8 cellular contexts compared by ENCODE assay signal in the genomic region with DNA sequence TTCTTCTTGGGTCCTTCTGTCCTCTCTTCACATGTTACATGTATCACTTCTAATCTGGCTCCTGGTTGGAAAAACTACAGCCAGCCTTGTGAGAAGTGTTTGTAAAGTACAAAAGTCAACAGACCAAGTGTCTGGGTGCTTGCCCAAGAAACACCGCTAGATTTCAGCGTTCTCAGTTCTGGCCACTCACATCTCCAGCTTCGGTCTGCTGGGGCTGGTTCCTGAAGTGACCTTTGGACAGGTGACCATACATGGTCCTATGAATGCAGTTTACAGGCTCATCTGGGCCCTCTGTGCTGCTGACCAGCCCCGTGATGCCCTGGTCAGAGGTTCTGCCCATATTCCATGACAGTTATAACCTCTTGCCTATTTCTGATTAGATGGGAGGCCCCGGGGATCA. TPM values are rescaled to one million over a fixed set of nuclear protein-coding genes. Genes with fewer than 3 reads are reported as not detected.
A peak's percentile ranks its signal among the peaks of the same experiment; 100 is the strongest.
DNase-seq lines count a peak whose midpoint lies in the region; ATAC-seq and TF ChIP-seq lines count a peak whose summit lies in the region.

No MANE protein-coding gene starts in this region.

- no peak overlapping the region for H3K4me2 ChIP-seq in mesenchymal stem cell (ENCODE audit: low read length, poor library complexity, severe bottlenecking)

- H4K91ac ChIP-seq in mesenchymal stem cell (ENCODE audit: low read length): no peak overlapping the region

- H3K4ac ChIP-seq in mesenchymal stem cell (ENCODE audit: low read depth in 1 of 2, low read length in 2 of 2): peak overlapping the region in 1 of 2 experiments; percentile 59

- 98% methylated on average over 5 of the region's 5 CpGs for WGBS in mesenchymal stem cell

- H2BK120ac ChIP-seq in mesenchymal stem cell (ENCODE audit: low read depth, low read length): no peak overlapping the region

- CTCF ChIA-PET in activated naive CD4-positive, alpha-beta T cell treated with anti-CD3 and anti-CD28 coated beads, Interleukin-2, amount 10 ng/mL, durations not matched to agents 7 days and 5 days (lab: Charles Lee): no interaction called here

- H3K9ac ChIP-seq in mesenchymal stem cell (ENCODE audit: low read length): no peak overlapping the region

- H3K27me3 ChIP-seq in mesenchymal stem cell (ENCODE audit: control insufficient read depth in 1 of 2, insufficient read depth in 1 of 2, low read length in 2 of 2) (no peaks in the 10 kb centered on the region), upper lobe of right lung (no peaks in the 10 kb centered on the region)

- no peaks in the 10 kb centered on the region for H3K9me3 Mint-ChIP-seq in activated naive CD4-positive, alpha-beta T cell treated with anti-CD3 and anti-CD28 coated beads, Interleukin-2, amount 10 ng/mL, durations not matched to agents 7 days and 5 days
- H3K9me3 Mint-ChIP-seq in activated naive CD8-positive, alpha-beta T cell (ENCODE audit: low read depth): no peaks in the 10 kb centered on the region

- peaks cover 3% of the 10 kb centered on the region for H3K27me3 Mint-ChIP-seq in activated naive CD4-positive, alpha-beta T cell treated with anti-CD3 and anti-CD28 coated beads, Interleukin-2, amount 10 ng/mL, durations not matched to agents 7 days and 5 days
- no peaks in the 10 kb centered on the region for H3K27me3 Mint-ChIP-seq in activated naive CD8-positive, alpha-beta T cell

- DNase-seq in activated naive CD4-positive, alpha-beta T cell treated with anti-CD3 and anti-CD28 coated beads, Interleukin-2, amount 10 ng/mL, durations not matched to agents 7 days and 5 days: no peak
- DNase-seq in activated naive CD4-positive, alpha-beta T cell treated with Interleukin-2 at 50 U/mL for 16 hours: no peak
- DNase-seq in mesenchymal stem cell: no peak
- no peak for DNase-seq in upper lobe of right lung
- no peak for DNase-seq in NK-92 treated with Interleukin-12 subunit alpha and Interleukin-12 subunit beta, amount 100 ng/mL, for 24 hours (lab: John Stamatoyannopoulos, UW)
- DNase-seq in epidermal melanocyte (ENCODE audit: insufficient read length, low spot score): no peak

- H2BK12ac ChIP-seq in mesenchymal stem cell (ENCODE audit: low read length in 2 of 2): peak overlapping the region; percentile 47 to 90

- no peak for TF ChIP-seq CTCF in upper lobe of right lung (IDR thresholded peaks at IDR 0.05)

- peaks cover 67% of the 10 kb centered on the region for H3K4me1 ChIP-seq in mesenchymal stem cell (ENCODE audit: control insufficient read depth, insufficient read depth, low read depth, low read length)
- peaks cover 79% of the 10 kb centered on the region for H3K4me1 ChIP-seq in upper lobe of right lung

- H3K4me3 Mint-ChIP-seq in activated naive CD4-positive, alpha-beta T cell treated with anti-CD3 and anti-CD28 coated beads, Interleukin-2, amount 10 ng/mL, durations not matched to agents 7 days and 5 days: no peak overlapping the region
- peak overlapping the region; percentile 56 for H3K4me3 Mint-ChIP-seq in activated naive CD8-positive, alpha-beta T cell

- peaks cover 86% of the 10 kb centered on the region for H3K36me3 Mint-ChIP-seq in activated naive CD4-positive, alpha-beta T cell treated with anti-CD3 and anti-CD28 coated beads, Interleukin-2, amount 10 ng/mL, durations not matched to agents 7 days and 5 days
- peaks cover 13% of the 10 kb centered on the region for H3K36me3 Mint-ChIP-seq in activated naive CD8-positive, alpha-beta T cell

- H3K4me1 Mint-ChIP-seq in activated naive CD4-positive, alpha-beta T cell treated with anti-CD3 and anti-CD28 coated beads, Interleukin-2, amount 10 ng/mL, durations not matched to agents 7 days and 5 days: peaks cover 99% of the 10 kb centered on the region
- peaks cover 93% of the 10 kb centered on the region for H3K4me1 Mint-ChIP-seq in activated naive CD8-positive, alpha-beta T cell (ENCODE audit: low read depth)

- H2AK5ac ChIP-seq in mesenchymal stem cell (ENCODE audit: low read length, severe bottlenecking): peak overlapping the region; percentile 63

- H3K9me3 ChIP-seq in mesenchymal stem cell (ENCODE audit: control insufficient read depth, low read length) (no peaks in the 10 kb centered on the region), upper lobe of right lung (no peaks in the 10 kb centered on the region)

- no peak overlapping the region for H4K8ac ChIP-seq in mesenchymal stem cell (ENCODE audit: low read length)

- H3K23ac ChIP-seq in mesenchymal stem cell (ENCODE audit: low read length in 2 of 2): no peak overlapping the region

- H3K27ac Mint-ChIP-seq in activated naive CD4-positive, alpha-beta T cell treated with anti-CD3 and anti-CD28 coated beads, Interleukin-2, amount 10 ng/mL, durations not matched to agents 7 days and 5 days: peak overlapping the region; percentile 99
- peak overlapping the region; percentile 82 for H3K27ac Mint-ChIP-seq in activated naive CD8-positive, alpha-beta T cell

- intact Hi-C loops in upper lobe of right lung (cut with DNase I): no loop called here

- no peak overlapping the region for H2BK5ac ChIP-seq in mesenchymal stem cell (ENCODE audit: low read depth, low read length, poor library complexity, severe bottlenecking)

- no peak overlapping the region for H2BK15ac ChIP-seq in mesenchymal stem cell (ENCODE audit: low read depth, poor library complexity, severe bottlenecking)

- H3K36me3 ChIP-seq in mesenchymal stem cell (ENCODE audit: control insufficient read depth in 1 of 2, insufficient read depth in 2 of 2, low read depth in 1 of 2, low read length in 2 of 2): peaks cover 0 to 76% of the 10 kb centered on the region in 2 experiments
- H3K36me3 ChIP-seq in upper lobe of right lung: no peaks in the 10 kb centered on the region

- H3K4me3 ChIP-seq in mesenchymal stem cell (ENCODE audit: insufficient read depth in 1 of 2, low read depth in 1 of 2, low read length in 2 of 2): no peak overlapping the region
- no peak overlapping the region for H3K4me3 ChIP-seq in upper lobe of right lung

- peaks cover 33% of the 10 kb centered on the region for H3K79me1 ChIP-seq in mesenchymal stem cell (replicated peaks; ENCODE audit: low read length, poor library complexity, severe bottlenecking)

- peak overlapping the region; percentile 32 to 53 for H3K18ac ChIP-seq in mesenchymal stem cell (ENCODE audit: low read depth in 1 of 2, low read length in 2 of 2)

- no peak overlapping the region for H2AFZ ChIP-seq in mesenchymal stem cell (ENCODE audit: low read depth, low read length)

- peak; percentile 33 for ATAC-seq in upper lobe of right lung
- ATAC-seq in HG03521 (IDR thresholded peaks at IDR 0.05; ENCODE audit: unreplicated experiment): no peak

- H3K27ac ChIP-seq in mesenchymal stem cell (ENCODE audit: low read length, poor library complexity, severe bottlenecking): no peak overlapping the region
- H3K27ac ChIP-seq in upper lobe of right lung: peak overlapping the region; percentile 24

- H3K14ac ChIP-seq in mesenchymal stem cell (ENCODE audit: low read length in 2 of 2): no peak overlapping the region

RNA-seq across cellular contexts. Expression of a gene that starts 19.5 kb away (rescaled TPM):
- 64.6 TPM for polyA plus RNA-seq in mesenchymal stem cell (2013, experiment 1 of 2)
- 64.8 TPM for polyA plus RNA-seq in mesenchymal stem cell (2013, experiment 2 of 2)
- total RNA-seq in upper lobe of right lung: 12.9 TPM
